Comparison of ENCODE assay signal across 8 cellular contexts in the genomic region with DNA sequence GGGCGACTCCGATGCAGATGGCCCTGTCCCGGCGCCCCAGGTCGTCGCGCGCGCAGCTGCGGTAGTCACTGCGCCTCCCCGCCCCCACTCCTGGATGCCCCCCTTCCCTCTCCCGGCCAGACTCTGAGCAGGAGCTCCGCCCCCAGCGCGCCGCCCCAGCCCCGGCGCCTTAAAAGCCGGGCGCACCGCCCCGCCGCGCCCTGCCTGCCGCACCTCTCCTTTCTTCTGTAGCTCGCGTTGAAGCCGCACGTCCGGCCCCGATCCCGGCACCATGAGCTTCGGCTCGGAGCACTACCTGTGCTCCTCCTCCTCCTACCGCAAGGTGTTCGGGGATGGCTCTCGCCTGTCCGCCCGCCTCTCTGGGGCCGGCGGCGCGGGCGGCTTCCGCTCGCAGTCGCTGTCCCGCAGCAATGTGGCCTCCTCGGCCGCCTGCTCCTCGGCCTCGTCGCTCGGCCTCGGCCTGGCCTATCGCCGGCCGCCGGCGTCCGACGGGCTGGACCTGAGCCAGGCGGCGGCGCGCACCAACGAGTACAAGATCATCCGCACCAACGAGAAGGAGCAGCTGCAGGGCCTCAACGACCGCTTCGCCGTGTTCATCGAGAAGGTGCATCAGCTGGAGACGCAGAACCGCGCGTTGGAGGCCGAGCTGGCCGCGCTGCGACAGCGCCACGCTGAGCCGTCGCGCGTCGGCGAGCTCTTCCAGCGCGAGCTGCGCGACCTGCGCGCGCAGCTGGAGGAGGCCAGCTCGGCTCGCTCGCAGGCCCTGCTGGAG. TPM values are rescaled to one million over a fixed set of nuclear protein-coding genes. Genes with fewer than 3 reads are reported as not detected.
DNase-seq lines count a peak whose midpoint lies in the region; ATAC-seq and TF ChIP-seq lines count a peak whose summit lies in the region.

Gene INA (plus strand): TSS at position 198 of the 772 bp plus-strand sequence. CDS start 74 bp downstream, at position 272.

- H3K4me3 Mint-ChIP-seq in central memory CD8-positive, alpha-beta T cell: peak within 1 kb of the TSS; percentile 41
- H3K4me3 Mint-ChIP-seq in memory B cell: peak within 1 kb of the TSS; percentile 71

- H3K27ac Mint-ChIP-seq in central memory CD8-positive, alpha-beta T cell (ENCODE audit: low read depth): no peak within 1 kb of the TSS
- H3K27ac Mint-ChIP-seq in memory B cell: no peak within 1 kb of the TSS

- H3F3A ChIP-seq in GM23248 (ENCODE audit: insufficient read depth): peaks cover 7% of the 10 kb centered on the region

- H3K79me2 ChIP-seq in GM23248 (ENCODE audit: insufficient read depth): no peaks in the 10 kb centered on the region

- H4K20me1 ChIP-seq in GM23248 (ENCODE audit: insufficient read depth): no peaks in the 10 kb centered on the region

- no peaks in the 10 kb centered on the region for H3K9me3 ChIP-seq in BE2C
- H3K9me3 ChIP-seq in GM23248 (ENCODE audit: low read depth): no peaks in the 10 kb centered on the region
- no peaks in the 10 kb centered on the region for H3K9me3 ChIP-seq in upper lobe of right lung

- H3K9ac ChIP-seq in GM23248: no peak within 1 kb of the TSS

- peak within 1 kb of the TSS; percentile 45 for H3K4me2 ChIP-seq in GM23248 (ENCODE audit: unreplicated experiment)

- H3K27me3 ChIP-seq in BE2C (no peaks in the 10 kb centered on the region), GM23248 (replicated peaks; ENCODE audit: insufficient read depth) (peaks cover 63% of the 10 kb centered on the region), upper lobe of right lung (peaks cover 64% of the 10 kb centered on the region)

- H3K9me2 ChIP-seq in GM23248 (ENCODE audit: insufficient read depth): no peaks in the 10 kb centered on the region

- H3K27ac ChIP-seq in GM23248: no peak within 1 kb of the TSS
- H3K27ac ChIP-seq in upper lobe of right lung: no peak within 1 kb of the TSS

- H2AFZ ChIP-seq in GM23248: 0 out of 2 replicates have a peak within 1 kb of the TSS, but pooled peaks have one; percentile 31

- peaks cover 9% of the 10 kb centered on the region for H3K4me1 ChIP-seq in BE2C
- H3K4me1 ChIP-seq in GM23248 (ENCODE audit: insufficient read depth): peaks cover 13% of the 10 kb centered on the region; the same call in 1 of the 2 replicates
- H3K4me1 ChIP-seq in upper lobe of right lung: peaks cover 7% of the 10 kb centered on the region

- H3K9me3 Mint-ChIP-seq in central memory CD8-positive, alpha-beta T cell: peaks cover 7% of the 10 kb centered on the region
- H3K9me3 Mint-ChIP-seq in memory B cell: no peaks in the 10 kb centered on the region

- DNase-seq in BE2C (peak; percentile 87), GM23248 (peak; percentile 71), RPMI7951 (ENCODE audit: low read depth) (peak; percentile 62), memory B cell (ENCODE audit: low spot score in 2 of 2) (no peak), upper lobe of right lung (no peak), RKO (ENCODE audit: low spot score) (no peak)
- DNase-seq in central memory CD8-positive, alpha-beta T cell (ENCODE audit: low spot score in 2 of 2): no peak

- intact Hi-C loops in upper lobe of right lung (cut with DNase I): no loop called here

- 3 to 4% methylated on average over 61 to 85 of the region's 101 CpGs for WGBS in GM23248 (ENCODE audit: low coverage in 1 of 2, low lambda C conversion rate in 2 of 2, missing lambda C conversion rate in 2 of 2), 2 experiments

- in situ Hi-C loops in GM23248 (cut with MboI): no loop called here

- ATAC-seq in central memory CD8-positive, alpha-beta T cell (replicated peaks; ENCODE audit: extremely low read depth, poor library complexity, severe bottlenecking): no peak
- ATAC-seq in memory B cell (ENCODE audit: low read depth) (peak; percentile 49), upper lobe of right lung (no peak), HG03045 (IDR thresholded peaks at IDR 0.05; ENCODE audit: unreplicated experiment) (no peak)

- H3K36me3 ChIP-seq in BE2C (peaks cover 10% of the 10 kb centered on the region), GM23248 (ENCODE audit: low read depth) (no peaks in the 10 kb centered on the region), upper lobe of right lung (no peaks in the 10 kb centered on the region)

- H3K4me3 ChIP-seq in BE2C (ENCODE audit: low read depth, low read length): peak within 1 kb of the TSS; percentile 74
- H3K4me3 ChIP-seq in GM23248: peak within 1 kb of the TSS; percentile 53
- peak within 1 kb of the TSS; percentile 33 for H3K4me3 ChIP-seq in upper lobe of right lung

- H3K27me3 Mint-ChIP-seq in central memory CD8-positive, alpha-beta T cell: peaks cover 74% of the 10 kb centered on the region
- H3K27me3 Mint-ChIP-seq in memory B cell: peaks cover 22% of the 10 kb centered on the region

- peaks cover 13% of the 10 kb centered on the region for H3K4me1 Mint-ChIP-seq in central memory CD8-positive, alpha-beta T cell
- peaks cover 10% of the 10 kb centered on the region for H3K4me1 Mint-ChIP-seq in memory B cell

- no peaks in the 10 kb centered on the region for H3K36me3 Mint-ChIP-seq in central memory CD8-positive, alpha-beta T cell (ENCODE audit: insufficient read depth)
- no peaks in the 10 kb centered on the region for H3K36me3 Mint-ChIP-seq in memory B cell

- TF ChIP-seq CTCF in BE2C (IDR thresholded peaks at IDR 0.05; ENCODE audit: low read depth, low read length) (0 out of 2 replicates have a peak, but pooled peaks have one; percentile 3), upper lobe of right lung (IDR thresholded peaks at IDR 0.05) (no peak)

RNA-seq across cellular contexts. Expression of gene INA, which starts in this region (rescaled TPM):
- polyA plus RNA-seq in BE2C (2012; ENCODE audit: insufficient read depth, insufficient read length, low read depth): 276 TPM
- total RNA-seq in GM23248 (2014; rRNA removed; shearing (Covaris generic)): not detected in 2 replicates
- 0.18 and 0.20 TPM in 2 replicates for polyA plus RNA-seq in GM23248 (2016; fragmentation: Nextera tagmentation; extraction: Ambion mirVana)
- 7.9 and 10.3 TPM in 2 replicates for total RNA-seq in RPMI7951 (2014; rRNA removed; shearing (Covaris generic))
- not detected for total RNA-seq in upper lobe of right lung

Comparison
In these comparisons a context has a peak if more than half of its experiments do, and no peak if none do; other contexts are left out.
1. Peak in DNase-seq, H3K4me3 ChIP-seq and H3K4me2 ChIP-seq in GM23248; RNA of the gene not detected or under 1 TPM.
2. DNase-seq: peak in BE2C (single experiment) and RPMI7951 (single experiment); none in central memory CD8-positive, alpha-beta T cell (0 of 2), memory B cell (0 of 2), upper lobe of right lung (single experiment) and RKO (single experiment).
3. Peak in every context shown above with its lines, with median percentiles within 50 percentile points of each other: H3K4me3 ChIP-seq.